ENCODE assay signal across 9 cellular contexts in the genomic region with DNA sequence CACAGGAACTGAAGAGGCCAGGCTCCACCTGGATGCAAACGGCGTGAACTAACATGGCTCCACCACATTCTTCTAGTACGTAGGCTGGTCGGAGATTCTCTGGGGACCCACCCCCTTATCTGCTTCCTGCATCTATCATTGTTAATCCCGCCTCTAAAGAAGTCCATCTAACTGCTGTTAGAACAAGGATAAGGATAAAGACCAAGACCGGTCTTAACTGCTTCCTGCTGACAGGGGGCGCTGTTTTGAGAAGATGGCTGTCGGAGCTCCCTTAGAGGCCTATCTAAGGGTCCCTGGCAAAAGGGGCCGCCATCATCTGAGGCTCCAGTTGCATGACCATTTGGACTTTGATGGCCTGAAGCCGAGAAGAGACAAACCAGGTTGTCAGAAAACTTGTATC. TPM values are rescaled to one million over a fixed set of nuclear protein-coding genes. Genes with fewer than 3 reads are reported as not detected.
A peak's percentile ranks its signal among the peaks of the same experiment; 100 is the strongest.
DNase-seq lines count a peak whose midpoint lies in the region; ATAC-seq and TF ChIP-seq lines count a peak whose summit lies in the region.
"Had no signal": no experiment of that assay in that cellular context is flagged by ENCODE, and none has a peak within 500 bp of the region (broad histone marks: within the 10 kb centered on the region; RNA-seq: fewer than 3 reads in every experiment).

No MANE protein-coding gene starts in this region.

- peak; percentile 49 for TF ChIP-seq CTCF in C4-2B (conservative IDR thresholded peaks at IDR 0.05)

- H3K27ac ChIP-seq in C4-2B = no peak overlapping the region

- intact Hi-C loops in cardiac septum (cut with DNase I) = no loop called here

- peak; percentile 19 for DNase-seq in MV-4-11 (lab: John Stamatoyannopoulos, UW)
- DNase-seq in activated T-cell treated with anti-CD3 and anti-CD28 coated beads for 1 hour (ENCODE audit: low read depth) = peak; percentile 46
- peak; percentile 79 for DNase-seq in cardiac septum (ENCODE audit: low spot score)
- DNase-seq in stimulated activated CD4-positive, alpha-beta T cell treated with anti-CD3 and anti-CD28 coated beads, Interleukin-4, amount 100 ng/mL, for 1 hour = peak; percentile 50
- no peak for DNase-seq in NCI-H2107 treated with DMSO at 0.1 percent for 48 hours (lab: John Stamatoyannopoulos, UW; ENCODE audit: unreplicated experiment)
- DNase-seq in NAMALWA (ENCODE audit: low spot score) = no peak

- no peak for ATAC-seq in HG03342 (IDR thresholded peaks at IDR 0.05; ENCODE audit: unreplicated experiment)

RNA-seq across cellular contexts. Expression of a gene that starts 25.8 kb away (rescaled TPM):
- total RNA-seq in cardiac septum = 33.9 TPM

RNA-seq across cellular contexts. Expression of a gene that starts 35.5 kb away (rescaled TPM):
- total RNA-seq in cardiac septum = 4.9 TPM

RNA-seq across cellular contexts. Expression of a gene that starts 38.7 kb away (rescaled TPM):
- 33.8 TPM for total RNA-seq in cardiac septum

RNA-seq across cellular contexts. Expression of a gene that starts 38.9 kb away (rescaled TPM):
- 56.4 TPM for total RNA-seq in cardiac septum

RNA-seq across cellular contexts. Expression of a gene that starts 41.8 kb away (rescaled TPM):
- total RNA-seq in cardiac septum = not detected
- total RNA-seq: urinary bladder had no signal

Comparison
In these comparisons a context has a peak if more than half of its experiments do, and no peak if none do; other contexts are left out.
1. DNase-seq: peak in MV-4-11 (single experiment), activated T-cell treated with anti-CD3 and anti-CD28 coated beads for 1 hour (single experiment), cardiac septum (single experiment) and stimulated activated CD4-positive, alpha-beta T cell treated with anti-CD3 and anti-CD28 coated beads, Interleukin-4, amount 100 ng/mL, for 1 hour (single experiment); none in NCI-H2107 treated with DMSO at 0.1 percent for 48 hours (single experiment) and NAMALWA (single experiment).